In the genomic region with DNA sequence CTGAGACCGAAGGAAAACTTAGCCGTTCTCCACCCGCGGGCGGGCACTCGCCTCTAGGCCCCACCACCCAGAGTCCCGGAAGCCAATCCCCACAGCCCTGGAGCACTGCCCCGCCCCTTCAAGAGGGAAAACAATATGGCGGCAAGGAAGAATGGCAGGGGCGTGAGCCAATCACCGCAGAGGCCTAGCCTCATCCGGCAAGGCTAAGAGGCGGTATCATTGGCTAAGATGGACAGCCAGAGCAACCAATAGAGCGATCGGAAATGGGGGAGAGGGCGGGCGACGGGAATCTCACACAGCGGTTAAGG, we compare ENCODE assay signal across 8 cellular contexts. TPM values are rescaled to one million over a fixed set of nuclear protein-coding genes. Genes with fewer than 3 reads are reported as not detected.
DNase-seq lines count a peak whose midpoint lies in the region; ATAC-seq and TF ChIP-seq lines count a peak whose summit lies in the region.

No MANE protein-coding gene starts in this region.

- H3K9me3 Mint-ChIP-seq in natural killer cell treated with Interleukin-12 subunit alpha and Interleukin-12 subunit beta and Interleukin-15 and Interleukin-18, amount 100 ng/mL, for 72 hours = no peaks in the 10 kb centered on the region

- H3K9me2 ChIP-seq in Loucy (replicated peaks; ENCODE audit: low read depth, low read length) = no peaks in the 10 kb centered on the region

- ATAC-seq in natural killer cell treated with Interleukin-12 subunit alpha and Interleukin-12 subunit beta and Interleukin-15 and Interleukin-18, amount 100 ng/mL, for 72 hours = peak; percentile 89 to 91

- H4K20me1 ChIP-seq in Loucy (ENCODE audit: insufficient read depth, low read length, poor library complexity, severe bottlenecking) = peaks cover 64% of the 10 kb centered on the region

- H3K4me1 ChIP-seq in Loucy (ENCODE audit: insufficient read depth, low read length, poor library complexity, severe bottlenecking) = peaks cover 55% of the 10 kb centered on the region

- DNase-seq in EL = peak; percentile 100
- peak; percentile 99 for DNase-seq in H7
- peak; percentile 97 for DNase-seq in RPMI8226
- DNase-seq in activated effector memory CD4-positive, alpha-beta T cell treated with Interleukin-2 at 50 U/mL for 16 hours = peak; percentile 97
- DNase-seq in fibroblast of the conjunctiva (ENCODE audit: low read depth) = peak; percentile 99
- peak; percentile 99 for DNase-seq in natural killer cell treated with Interleukin-12 subunit alpha and Interleukin-12 subunit beta and Interleukin-15 and Interleukin-18, amount 100 ng/mL, for 72 hours (ENCODE audit: low spot score)
- DNase-seq in stimulated activated naive CD4-positive, alpha-beta T cell treated with Interleukin-2 at 50 U/mL for 16 hours (lab: John Stamatoyannopoulos, UW) = peak; percentile 98

- H3K27ac Mint-ChIP-seq in natural killer cell treated with Interleukin-12 subunit alpha and Interleukin-12 subunit beta and Interleukin-15 and Interleukin-18, amount 100 ng/mL, for 72 hours = no peak overlapping the region

- no peaks in the 10 kb centered on the region for H3K36me3 Mint-ChIP-seq in natural killer cell treated with Interleukin-12 subunit alpha and Interleukin-12 subunit beta and Interleukin-15 and Interleukin-18, amount 100 ng/mL, for 72 hours

- H3K27me3 ChIP-seq in H7 (ENCODE audit: control insufficient read depth, insufficient read depth, low read length) = peaks cover 4% of the 10 kb centered on the region; the same call in 1 of the 2 replicates
- no peaks in the 10 kb centered on the region for H3K27me3 ChIP-seq in Loucy (ENCODE audit: insufficient read depth, low read length, poor library complexity, severe bottlenecking)

- no peaks in the 10 kb centered on the region for H3K27me3 Mint-ChIP-seq in natural killer cell treated with Interleukin-12 subunit alpha and Interleukin-12 subunit beta and Interleukin-15 and Interleukin-18, amount 100 ng/mL, for 72 hours

- H3K9me3 ChIP-seq in Loucy (ENCODE audit: insufficient read depth, low read depth, low read length) = no peaks in the 10 kb centered on the region

- TF ChIP-seq CTCF in Loucy (conservative IDR thresholded peaks at IDR 0.05; ENCODE audit: low read length) = no peak

- H3K4me1 Mint-ChIP-seq in natural killer cell treated with Interleukin-12 subunit alpha and Interleukin-12 subunit beta and Interleukin-15 and Interleukin-18, amount 100 ng/mL, for 72 hours (ENCODE audit: low read depth in 2 of 2) = peaks cover 17 to 26% of the 10 kb centered on the region in 2 donors

- H3K36me3 ChIP-seq in H7 (replicated peaks; ENCODE audit: control insufficient read depth, insufficient read depth, low read length) = no peaks in the 10 kb centered on the region
- H3K36me3 ChIP-seq in Loucy (ENCODE audit: insufficient read depth, low read length) = no peaks in the 10 kb centered on the region

- H3F3A ChIP-seq in Loucy (ENCODE audit: low read depth) = no peaks in the 10 kb centered on the region

- no peak overlapping the region for H3K4me3 Mint-ChIP-seq in natural killer cell treated with Interleukin-12 subunit alpha and Interleukin-12 subunit beta and Interleukin-15 and Interleukin-18, amount 100 ng/mL, for 72 hours

- peak overlapping the region; percentile 84 for H3K9ac ChIP-seq in Loucy (ENCODE audit: low read depth, low read length, poor library complexity, severe bottlenecking)

- H3K4me2 ChIP-seq in Loucy (ENCODE audit: low read depth, low read length, poor library complexity, severe bottlenecking) = peak overlapping the region; percentile 98

- H3K79me2 ChIP-seq in Loucy (ENCODE audit: insufficient read depth, low read length) = peaks cover 76% of the 10 kb centered on the region

- H2AFZ ChIP-seq in Loucy (ENCODE audit: low read length) = peak overlapping the region; percentile 94

- H3K4me3 ChIP-seq in H7 (ENCODE audit: insufficient read depth, low read depth, low read length) = peak overlapping the region; percentile 90
- H3K4me3 ChIP-seq in Loucy (ENCODE audit: low read length, poor library complexity, severe bottlenecking) = peak overlapping the region; percentile 90

RNA-seq across cellular contexts. Expression of gene ACTR1A, which starts 0.5 kb away (rescaled TPM):
- total RNA-seq in H7 (2014; rRNA removed; shearing (Covaris generic)) = 144 and 180 TPM in 2 replicates
- total RNA-seq in natural killer cell treated with Interleukin-12 subunit alpha and Interleukin-12 subunit beta and Interleukin-15 and Interleukin-18, amount 100 ng/mL, for 72 hours = 100 to 1,000 TPM in 1 of 2 donors, 10 to 100 TPM in 1; 84.5 to 108 TPM

RNA-seq across cellular contexts. Expression of gene SUFU, which starts 1.8 kb away (rescaled TPM):
- total RNA-seq in H7 (2014; rRNA removed; shearing (Covaris generic)) = 3.5 and 4.2 TPM in 2 replicates
- total RNA-seq in natural killer cell treated with Interleukin-12 subunit alpha and Interleukin-12 subunit beta and Interleukin-15 and Interleukin-18, amount 100 ng/mL, for 72 hours = 10 to 100 TPM in 1 of 2 donors, 1 to 10 TPM in 1; 6.8 to 10.9 TPM

RNA-seq across cellular contexts. Expression of gene C10orf95, which starts 50.6 kb away (rescaled TPM):
- total RNA-seq in H7 (2014; rRNA removed; shearing (Covaris generic)) = 0.30 and 0.45 TPM in 2 replicates
- total RNA-seq in natural killer cell treated with Interleukin-12 subunit alpha and Interleukin-12 subunit beta and Interleukin-15 and Interleukin-18, amount 100 ng/mL, for 72 hours = under 1 TPM in 1 of 2 donors, not detected in 1; 0.98 TPM

Comparison
In these comparisons a context has a peak if more than half of its experiments do, and no peak if none do; other contexts are left out.
1. Peak in every context shown above with its lines: DNase-seq, ATAC-seq and H3K4me3 ChIP-seq.